In genomic region chr17:51612692-51613091, GRCh38 we compare ENCODE assay signal across 1 cellular context.
TF ChIP-seq lines count a peak whose summit lies in the region.

No MANE protein-coding gene starts in this region.

TF ChIP-seq in SK-N-SH treated with all-trans-retinoic acid at 6 μM for 48 hours, 23 proteins besides CTCF, POLR2A, EP300 and RAD21 (continued from another document):
- TF ChIP-seq TSHZ2 (CRISPR knock-in tag; IDR thresholded peaks at IDR 0.05) (no peak), ESRRG (CRISPR knock-in tag; IDR thresholded peaks at IDR 0.05) (no peak)
TF ChIP-seq in SK-N-SH treated with all-trans-retinoic acid at 6 μM for 48 hours: peak in this region for 0.
